Comparison of ENCODE assay signal across 1 cellular context in the genomic region with DNA sequence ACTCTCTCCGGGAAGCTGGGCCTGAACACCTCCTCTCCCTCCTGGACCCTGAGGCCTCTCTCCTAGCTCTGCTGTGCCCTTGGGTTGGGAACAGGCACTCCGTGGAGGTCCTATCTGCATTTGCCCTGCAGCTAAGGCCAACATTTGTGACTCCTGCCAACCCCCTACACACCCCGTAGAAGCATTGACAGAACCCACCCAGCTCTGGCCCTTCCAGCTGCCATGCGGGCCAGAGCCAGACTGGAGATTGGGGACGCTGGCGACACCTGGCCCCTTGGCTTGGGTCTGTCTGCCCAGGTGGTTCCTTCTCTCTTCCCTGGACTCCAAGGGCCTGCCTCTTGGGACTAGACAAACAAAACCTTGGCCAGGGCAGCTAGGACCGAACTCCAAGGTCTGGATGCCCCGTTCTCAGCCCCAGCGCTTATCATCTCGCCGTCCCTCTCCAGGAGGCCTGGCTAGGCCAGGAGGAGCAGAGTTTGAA.
TF ChIP-seq lines count a peak whose summit lies in the region.

No MANE protein-coding gene starts in this region.

TF ChIP-seq in HepG2, 621 proteins besides CTCF, POLR2A, EP300 and RAD21 (continued from another document and continues in another):
- TF ChIP-seq ZNF687 (CRISPR knock-in tag; IDR thresholded peaks at IDR 0.05): peak; percentile 88
- peak; percentile 8; the same call in 1 of the 2 replicates for TF ChIP-seq NFKBIZ (CRISPR knock-in tag; IDR thresholded peaks at IDR 0.05)
- no peak for TF ChIP-seq ESRRA (CRISPR knock-in tag; IDR thresholded peaks at IDR 0.05; ENCODE audit: low read depth)
- TF ChIP-seq, protein P1, sequence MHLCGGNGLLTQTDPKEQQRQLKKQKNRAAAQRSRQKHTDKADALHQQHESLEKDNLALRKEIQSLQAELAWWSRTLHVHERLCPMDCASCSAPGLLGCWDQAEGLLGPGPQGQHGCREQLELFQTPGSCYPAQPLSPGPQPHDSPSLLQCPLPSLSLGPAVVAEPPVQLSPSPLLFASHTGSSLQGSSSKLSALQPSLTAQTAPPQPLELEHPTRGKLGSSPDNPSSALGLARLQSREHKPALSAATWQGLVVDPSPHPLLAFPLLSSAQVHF (CRISPR knock-in tag; IDR thresholded peaks at IDR 0.05): no peak
- TF ChIP-seq, protein P2, sequence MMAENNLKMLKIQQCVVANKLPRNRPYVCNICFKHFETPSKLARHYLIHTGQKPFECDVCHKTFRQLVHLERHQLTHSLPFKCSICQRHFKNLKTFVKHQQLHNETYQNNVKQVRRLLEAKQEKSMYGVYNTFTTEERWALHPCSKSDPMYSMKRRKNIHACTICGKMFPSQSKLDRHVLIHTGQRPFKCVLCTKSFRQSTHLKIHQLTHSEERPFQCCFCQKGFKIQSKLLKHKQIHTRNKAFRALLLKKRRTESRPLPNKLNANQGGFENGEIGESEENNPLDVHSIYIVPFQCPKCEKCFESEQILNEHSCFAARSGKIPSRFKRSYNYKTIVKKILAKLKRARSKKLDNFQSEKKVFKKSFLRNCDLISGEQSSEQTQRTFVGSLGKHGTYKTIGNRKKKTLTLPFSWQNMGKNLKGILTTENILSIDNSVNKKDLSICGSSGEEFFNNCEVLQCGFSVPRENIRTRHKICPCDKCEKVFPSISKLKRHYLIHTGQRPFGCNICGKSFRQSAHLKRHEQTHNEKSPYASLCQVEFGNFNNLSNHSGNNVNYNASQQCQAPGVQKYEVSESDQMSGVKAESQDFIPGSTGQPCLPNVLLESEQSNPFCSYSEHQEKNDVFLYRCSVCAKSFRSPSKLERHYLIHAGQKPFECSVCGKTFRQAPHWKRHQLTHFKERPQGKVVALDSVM (CRISPR knock-in tag; IDR thresholded peaks at IDR 0.05): no peak
- no peak for TF ChIP-seq ZMAT5 (CRISPR knock-in tag; IDR thresholded peaks at IDR 0.05; ENCODE audit: borderline replicate concordance, low read depth)
- TF ChIP-seq NR2F2 (IDR thresholded peaks at IDR 0.05; ENCODE audit: borderline replicate concordance, low read depth): no peak
- no peak for TF ChIP-seq SP1 (IDR thresholded peaks at IDR 0.05)
- 0 out of 2 replicates have a peak, but pooled peaks have one; percentile 0 for TF ChIP-seq SP1 (CRISPR knock-in tag; IDR thresholded peaks at IDR 0.05)
- no peak for TF ChIP-seq POLR2AphosphoS5 (IDR thresholded peaks at IDR 0.05; ENCODE audit: low read depth, low read length)
- TF ChIP-seq, protein P3, sequence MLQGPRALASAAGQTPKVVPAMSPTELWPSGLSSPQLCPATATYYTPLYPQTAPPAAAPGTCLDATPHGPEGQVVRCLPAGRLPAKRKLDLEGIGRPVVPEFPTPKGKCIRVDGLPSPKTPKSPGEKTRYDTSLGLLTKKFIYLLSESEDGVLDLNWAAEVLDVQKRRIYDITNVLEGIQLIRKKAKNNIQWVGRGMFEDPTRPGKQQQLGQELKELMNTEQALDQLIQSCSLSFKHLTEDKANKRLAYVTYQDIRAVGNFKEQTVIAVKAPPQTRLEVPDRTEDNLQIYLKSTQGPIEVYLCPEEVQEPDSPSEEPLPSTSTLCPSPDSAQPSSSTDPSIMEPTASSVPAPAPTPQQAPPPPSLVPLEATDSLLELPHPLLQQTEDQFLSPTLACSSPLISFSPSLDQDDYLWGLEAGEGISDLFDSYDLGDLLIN (CRISPR knock-in tag; IDR thresholded peaks at IDR 0.05; ENCODE audit: borderline replicate concordance): no peak
- 0 out of 2 replicates have a peak, but pooled peaks have one; percentile 50 for TF ChIP-seq ARHGAP35 (CRISPR knock-in tag; IDR thresholded peaks at IDR 0.05; ENCODE audit: borderline replicate concordance)
- TF ChIP-seq ZNF710 (CRISPR knock-in tag; IDR thresholded peaks at IDR 0.05; ENCODE audit: borderline replicate concordance): no peak
- TF ChIP-seq PHF8 (CRISPR knock-in tag; IDR thresholded peaks at IDR 0.05): peak; percentile 46; the same call in 1 of the 2 replicates
- peak; percentile 59 for TF ChIP-seq PAXIP1 (CRISPR knock-in tag; conservative IDR thresholded peaks at IDR 0.05)
- TF ChIP-seq ZNF558 (CRISPR knock-in tag; IDR thresholded peaks at IDR 0.05; ENCODE audit: borderline replicate concordance): no peak
- no peak for TF ChIP-seq TEF (CRISPR knock-in tag; IDR thresholded peaks at IDR 0.05)
- TF ChIP-seq HDAC2 (CRISPR knock-in tag; IDR thresholded peaks at IDR 0.05): peak; percentile 3; the same call in 1 of the 2 replicates
- TF ChIP-seq ZNF503 (CRISPR knock-in tag; IDR thresholded peaks at IDR 0.05): 0 out of 2 replicates have a peak, but pooled peaks have one; percentile 33
- 0 out of 2 replicates have a peak, but pooled peaks have one; percentile 22 for TF ChIP-seq ZNF136 (CRISPR knock-in tag; IDR thresholded peaks at IDR 0.05; ENCODE audit: low read depth)
- no peak for TF ChIP-seq ZFP41 (CRISPR knock-in tag; IDR thresholded peaks at IDR 0.05; ENCODE audit: borderline replicate concordance)
- peak; percentile 12 for TF ChIP-seq MED8 (CRISPR knock-in tag; IDR thresholded peaks at IDR 0.05; ENCODE audit: insufficient replicate concordance)
- 0 out of 2 replicates have a peak, but pooled peaks have one; percentile 75 for TF ChIP-seq ZNF230 (CRISPR knock-in tag; IDR thresholded peaks at IDR 0.05)
- 0 out of 2 replicates have a peak, but pooled peaks have one; percentile 11 for TF ChIP-seq ZNF792 (CRISPR knock-in tag; IDR thresholded peaks at IDR 0.05)
- TF ChIP-seq FOXJ3 (CRISPR knock-in tag; IDR thresholded peaks at IDR 0.05; ENCODE audit: borderline replicate concordance): no peak
- TF ChIP-seq PLRG1 (conservative IDR thresholded peaks at IDR 0.05): no peak
- TF ChIP-seq ZNF251 (CRISPR knock-in tag; IDR thresholded peaks at IDR 0.05): no peak
- no peak for TF ChIP-seq ZNF20 (CRISPR knock-in tag; IDR thresholded peaks at IDR 0.05)
- TF ChIP-seq ONECUT2 (CRISPR knock-in tag; IDR thresholded peaks at IDR 0.05): no peak
- no peak for TF ChIP-seq ETV6 (CRISPR knock-in tag; conservative IDR thresholded peaks at IDR 0.05)
- TF ChIP-seq NBN (conservative IDR thresholded peaks at IDR 0.05): no peak
- no peak for TF ChIP-seq ETV5 (CRISPR knock-in tag; IDR thresholded peaks at IDR 0.05; ENCODE audit: borderline replicate concordance)
- TF ChIP-seq ZNF274 (CRISPR knock-in tag; IDR thresholded peaks at IDR 0.05): peak; percentile 54; the same call in 1 of the 2 replicates
- no peak for TF ChIP-seq ZNF776 (CRISPR knock-in tag; IDR thresholded peaks at IDR 0.05)
- TF ChIP-seq SNAI1 (CRISPR knock-in tag; IDR thresholded peaks at IDR 0.05; ENCODE audit: borderline replicate concordance): 0 out of 2 replicates have a peak, but pooled peaks have one; percentile 53
- no peak; the same call in 1 of the 2 replicates for TF ChIP-seq HES4 (CRISPR knock-in tag; IDR thresholded peaks at IDR 0.05; ENCODE audit: borderline replicate concordance)
- TF ChIP-seq ZNF761 (CRISPR knock-in tag; conservative IDR thresholded peaks at IDR 0.05): 0 out of 2 replicates have a peak, but pooled peaks have one; percentile 43
- TF ChIP-seq AHR (CRISPR knock-in tag; IDR thresholded peaks at IDR 0.05): 0 out of 2 replicates have a peak, but pooled peaks have one; percentile 12
- peak; percentile 25 for TF ChIP-seq ZNF781 (CRISPR knock-in tag; IDR thresholded peaks at IDR 0.05; ENCODE audit: borderline replicate concordance, not compliant biosample characterization)
- 0 out of 2 replicates have a peak, but pooled peaks have one; percentile 63 for TF ChIP-seq ZNF747 (CRISPR knock-in tag; IDR thresholded peaks at IDR 0.05; ENCODE audit: borderline replicate concordance)
- TF ChIP-seq ZNF614 (CRISPR knock-in tag; IDR thresholded peaks at IDR 0.05; ENCODE audit: borderline replicate concordance): 0 out of 2 replicates have a peak, but pooled peaks have one; percentile 6
- no peak for TF ChIP-seq ZNF7 (CRISPR knock-in tag; IDR thresholded peaks at IDR 0.05)
- no peak for TF ChIP-seq ZBTB1 (CRISPR knock-in tag; IDR thresholded peaks at IDR 0.05; ENCODE audit: borderline replicate concordance)
